In genomic region chr4:97942951-97943350, GRCh38 we compare ENCODE assay signal across 29 cellular contexts.
"Had no signal": no experiment of that assay in that cellular context is flagged by ENCODE, and none has a peak within 500 bp of the region (broad histone marks: within the 10 kb centered on the region; RNA-seq: fewer than 3 reads in every experiment).

No MANE protein-coding gene starts in this region.

- H3K36me3 Mint-ChIP-seq: stimulated activated naive B cell treated with anti-CD40 and anti-IgM and Interleukin-4, amounts not matched to agents 10 μg/mL and 1 μg/mL and 100 μg/mL, for 72 hours had no signal

- H3K9ac ChIP-seq: parathyroid adenoma had no signal

- H3K27me3 ChIP-seq: heart right ventricle, neutrophil, right lobe of liver, tibial nerve, upper lobe of left lung, uterus had no signal

- H2AFZ ChIP-seq: parathyroid adenoma had no signal

- H3K36me3 ChIP-seq: heart right ventricle, left ventricle myocardium inferior, lower lobe of right lung, neutrophil, right lobe of liver, thoracic aorta, tibial nerve, upper lobe of left lung, uterus had no signal

- H3K4me1 ChIP-seq: heart right ventricle, left ventricle myocardium inferior, lower lobe of right lung, parathyroid adenoma, right lobe of liver, tibial nerve, upper lobe of left lung, uterus had no signal

- H3K9me3 ChIP-seq: right lobe of liver had no signal

- H3K27ac Mint-ChIP-seq: memory B cell; naive B cell; natural killer cell treated with Interleukin-12 subunit alpha and Interleukin-12 subunit beta and Interleukin-15 and Interleukin-18, amount 100 ng/mL, for 72 hours; progenitor cell of endocrine pancreas; stimulated activated naive B cell treated with anti-CD40 and anti-IgM and Interleukin-4, amounts not matched to agents 10 μg/mL and 1 μg/mL and 100 μg/mL, for 72 hours; stimulated activated naive CD8-positive, alpha-beta T cell treated with anti-CD3 and anti-CD28 coated beads, Interleukin-15, Interleukin-2, amounts not matched to agents 100 ng/mL and 50 ng/mL, for 24 hours had no signal

- ATAC-seq: heart right ventricle; left colon; lower lobe of right lung; mucosa of descending colon; natural killer cell treated with Interleukin-12 subunit alpha and Interleukin-12 subunit beta and Interleukin-15 and Interleukin-18, amount 100 ng/mL, for 72 hours; right lobe of liver; stimulated activated naive B cell treated with anti-CD40 and anti-IgM and Interleukin-4, amounts not matched to agents 10 μg/mL and 1 μg/mL and 100 μg/mL, for 72 hours had no signal

- H3K27ac ChIP-seq: coronary artery, heart right ventricle, left ventricle myocardium inferior, lower lobe of right lung, neutrophil, parathyroid adenoma, right lobe of liver, thoracic aorta, tibial nerve, upper lobe of left lung, uterus had no signal

- H3K4me3 Mint-ChIP-seq: memory B cell; mesothelial cell of epicardium; naive B cell; natural killer cell treated with Interleukin-12 subunit alpha and Interleukin-12 subunit beta and Interleukin-15 and Interleukin-18, amount 100 ng/mL, for 72 hours; neural crest cell; stimulated activated naive B cell treated with anti-CD40 and anti-IgM and Interleukin-4, amounts not matched to agents 10 μg/mL and 1 μg/mL and 100 μg/mL, for 72 hours; stimulated activated naive CD8-positive, alpha-beta T cell treated with anti-CD3 and anti-CD28 coated beads, Interleukin-15, Interleukin-2, amounts not matched to agents 100 ng/mL and 50 ng/mL, for 24 hours had no signal

- H3K4me3 ChIP-seq: coronary artery, heart right ventricle, left ventricle myocardium inferior, lower lobe of right lung, mucosa of descending colon, right lobe of liver, thoracic aorta, tibial nerve, upper lobe of left lung, uterus had no signal

- DNase-seq: dermis blood vessel endothelial cell; effector memory CD4-positive, alpha-beta T cell; foreskin melanocyte; glutamatergic neuron; heart right ventricle; hippocampal formation; left colon; left ventricle myocardium inferior; lower lobe of right lung; mucosa of descending colon; naive B cell; right lobe of liver; small intestine; stimulated activated CD4-positive, alpha-beta T cell treated with anti-CD3 and anti-CD28 coated beads, Interleukin-15, amount 100 ng/mL, for 24 hours; stimulated activated CD4-positive, alpha-beta T cell treated with anti-CD3 and anti-CD28 coated beads, Interleukin-2, amount 100 ng/mL, for 48 hours; stimulated activated naive B cell treated with anti-CD40 and anti-IgM and Interleukin-4, amounts not matched to agents 10 μg/mL and 1 μg/mL and 100 μg/mL, for 72 hours; upper lobe of left lung; uterus had no signal

- H3K4me1 Mint-ChIP-seq: memory B cell; naive B cell; neural crest cell; stimulated activated naive B cell treated with anti-CD40 and anti-IgM and Interleukin-4, amounts not matched to agents 10 μg/mL and 1 μg/mL and 100 μg/mL, for 72 hours had no signal

- H3K27me3 Mint-ChIP-seq: memory B cell; naive B cell; natural killer cell treated with Interleukin-12 subunit alpha and Interleukin-12 subunit beta and Interleukin-15 and Interleukin-18, amount 100 ng/mL, for 72 hours; progenitor cell of endocrine pancreas; stimulated activated naive B cell treated with anti-CD40 and anti-IgM and Interleukin-4, amounts not matched to agents 10 μg/mL and 1 μg/mL and 100 μg/mL, for 72 hours; stimulated activated naive CD8-positive, alpha-beta T cell treated with anti-CD3 and anti-CD28 coated beads, Interleukin-15, Interleukin-2, amounts not matched to agents 100 ng/mL and 50 ng/mL, for 24 hours had no signal

- FAIRE-seq: small intestine had no signal

- H3K79me2 ChIP-seq: parathyroid adenoma had no signal
